Comparison of ENCODE assay signal across 11 cellular contexts in the genomic region with DNA sequence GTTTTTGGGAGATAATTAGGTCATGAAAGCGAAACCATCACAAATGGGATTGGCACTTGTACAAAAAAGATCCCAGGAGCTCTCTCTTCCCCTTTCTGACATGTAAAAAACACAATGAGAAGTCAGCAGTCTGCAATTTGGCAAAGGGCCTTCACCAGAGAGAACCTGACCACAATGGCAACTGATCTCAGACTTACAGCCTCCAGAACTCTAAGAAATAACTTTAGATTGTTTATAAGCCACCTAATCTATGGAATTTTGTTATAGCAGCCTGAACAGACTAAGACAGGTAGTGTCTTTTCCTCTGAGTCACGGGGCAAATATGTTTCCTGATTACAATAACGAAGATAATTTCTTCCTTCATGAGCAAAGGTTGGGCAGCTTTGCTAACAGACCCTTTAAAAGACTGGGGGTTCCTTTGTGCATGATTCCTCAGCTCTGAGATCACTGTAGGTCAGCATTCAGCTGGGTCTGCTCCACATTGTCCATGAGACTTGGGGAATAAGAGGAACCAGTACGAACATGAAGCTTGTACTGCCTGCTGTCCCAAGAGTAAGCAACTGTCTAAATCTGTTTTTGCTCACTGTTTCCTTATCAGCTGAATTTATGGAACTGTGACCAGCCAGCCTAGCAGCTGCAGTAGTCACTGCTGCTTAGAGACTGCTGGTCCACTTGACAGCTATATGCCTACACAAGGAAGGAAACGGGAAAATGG.
A peak's percentile ranks its signal among the peaks of the same experiment; 100 is the strongest.
DNase-seq lines count a peak whose midpoint lies in the region; ATAC-seq and TF ChIP-seq lines count a peak whose summit lies in the region.
"Had no signal": no experiment of that assay in that cellular context is flagged by ENCODE, and none has a peak within 500 bp of the region (broad histone marks: within the 10 kb centered on the region; RNA-seq: fewer than 3 reads in every experiment).

No MANE protein-coding gene starts in this region.

- H3K4me1 ChIP-seq in breast epithelium (no peaks in the 10 kb centered on the region), upper lobe of right lung (no peaks in the 10 kb centered on the region)

- peak; percentile 11 for DNase-seq in MCF 10A (ENCODE audit: unreplicated experiment)
- DNase-seq in breast epithelium (ENCODE audit: low spot score in 2 of 2) = no peak
- peak; percentile 7 for DNase-seq in LHCN-M2 (ENCODE audit: low read depth)
- peak; percentile 24 for DNase-seq in epithelial cell of esophagus (ENCODE audit: low read depth)
- no peak for DNase-seq in upper lobe of right lung
- DNase-seq in NCI-H1417 (lab: John Stamatoyannopoulos, UW) = no peak
- no peak for DNase-seq in NCI-H146 (lab: John Stamatoyannopoulos, UW)
- DNase-seq: effector memory CD8-positive, alpha-beta T cell; NCI-H187 had no signal

- intact Hi-C loops in MCF 10A (cut with micrococcal nuclease) (no loop called here), breast epithelium (cut with DNase I; ENCODE audit: low total_unique reads) (no loop called here), upper lobe of right lung (cut with DNase I) (no loop called here)

- BruUV-seq in MCF 10A (replicated peaks; lab: Mats Ljungman, UMichigan) = no TSS peak

- no peak overlapping the region for H3K27ac ChIP-seq in breast epithelium
- no peak overlapping the region for H3K27ac ChIP-seq in upper lobe of right lung
- H3K27ac ChIP-seq: thoracic aorta had no signal

- peak; percentile 24 for ATAC-seq in upper lobe of right lung
- no peak for ATAC-seq in GM19452 (IDR thresholded peaks at IDR 0.05; ENCODE audit: unreplicated experiment)
- ATAC-seq: effector memory CD8-positive, alpha-beta T cell had no signal

- no peaks in the 10 kb centered on the region for H3K36me3 ChIP-seq in breast epithelium
- no peaks in the 10 kb centered on the region for H3K36me3 ChIP-seq in upper lobe of right lung
- H3K36me3 ChIP-seq: thoracic aorta had no signal

- no peak overlapping the region for H3K4me3 Mint-ChIP-seq in MCF 10A (ENCODE audit: unreplicated experiment)
- H3K4me3 Mint-ChIP-seq: effector memory CD8-positive, alpha-beta T cell had no signal

- H3K4me3 ChIP-seq in breast epithelium (no peak overlapping the region), epithelial cell of esophagus (ENCODE audit: low read length) (no peak overlapping the region), upper lobe of right lung (no peak overlapping the region)
- H3K4me3 ChIP-seq: thoracic aorta had no signal

- H3K9me3 Mint-ChIP-seq in MCF 10A (ENCODE audit: unreplicated experiment) = peaks cover 10% of the 10 kb centered on the region
- H3K9me3 Mint-ChIP-seq: effector memory CD8-positive, alpha-beta T cell had no signal

- peaks cover 20% of the 10 kb centered on the region for H3K4me1 Mint-ChIP-seq in MCF 10A (ENCODE audit: insufficient read depth, unreplicated experiment)

- H3K9me3 ChIP-seq in breast epithelium (no peaks in the 10 kb centered on the region), upper lobe of right lung (no peaks in the 10 kb centered on the region)
- H3K9me3 ChIP-seq: thoracic aorta had no signal

- H3K27me3 Mint-ChIP-seq in MCF 10A (ENCODE audit: insufficient read depth, unreplicated experiment) = no peaks in the 10 kb centered on the region
- H3K27me3 Mint-ChIP-seq: effector memory CD8-positive, alpha-beta T cell had no signal

- H3K27ac Mint-ChIP-seq in MCF 10A (ENCODE audit: low read depth, unreplicated experiment) = no peak overlapping the region
- H3K27ac Mint-ChIP-seq: effector memory CD8-positive, alpha-beta T cell had no signal

- H3K27me3 ChIP-seq in breast epithelium (no peaks in the 10 kb centered on the region), upper lobe of right lung (no peaks in the 10 kb centered on the region)

- CTCF ChIA-PET in MCF 10A (lab: Yijun Ruan, JAX) = no interaction called here

- POLR2A ChIA-PET in MCF 10A (lab: Yijun Ruan, JAX) = no interaction called here

- no peaks in the 10 kb centered on the region for H3K36me3 Mint-ChIP-seq in MCF 10A (ENCODE audit: insufficient read depth, unreplicated experiment)

- no peak for TF ChIP-seq CTCF in MCF 10A (IDR thresholded peaks at IDR 0.05; ENCODE audit: unreplicated experiment)
- TF ChIP-seq CTCF in breast epithelium (IDR thresholded peaks at IDR 0.05) = no peak
- no peak for TF ChIP-seq CTCF in epithelial cell of esophagus (IDR thresholded peaks at IDR 0.05; ENCODE audit: insufficient read depth, low read depth, low read length, missing control alignments)
- TF ChIP-seq CTCF in upper lobe of right lung (IDR thresholded peaks at IDR 0.05) = no peak

- TF ChIP-seq POLR2A in breast epithelium (IDR thresholded peaks at IDR 0.05) = no peak

Comparison
In these comparisons a context has a peak if more than half of its experiments do, and no peak if none do; other contexts are left out.
1. DNase-seq: peak in MCF 10A (single experiment), LHCN-M2 (single experiment) and epithelial cell of esophagus (single experiment); none in breast epithelium (0 of 2), upper lobe of right lung (single experiment), NCI-H1417 (0 of 3) and NCI-H146 (single experiment).